In the genomic region with DNA sequence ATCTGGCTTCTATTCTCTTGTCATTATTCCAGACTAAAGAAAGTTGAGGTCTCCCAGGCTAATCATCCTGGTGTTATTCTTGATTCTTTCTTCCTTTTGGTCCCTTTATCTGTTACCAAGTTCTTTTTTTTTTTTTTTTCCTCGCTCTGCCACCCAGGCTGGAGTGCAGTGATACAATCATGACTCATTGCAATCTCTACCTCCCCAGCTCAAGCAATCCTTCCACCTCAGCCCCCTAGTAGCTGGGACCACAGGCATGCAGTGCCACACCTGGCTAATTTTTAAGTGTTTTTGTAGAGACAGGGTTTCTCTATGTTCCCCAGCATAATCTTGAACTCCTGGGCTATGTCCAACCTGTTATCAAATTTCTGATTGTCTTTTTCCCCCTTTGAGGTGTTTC, we compare ENCODE assay signal across 14 cellular contexts.
A peak's percentile ranks its signal among the peaks of the same experiment; 100 is the strongest.
DNase-seq lines count a peak whose midpoint lies in the region; TF ChIP-seq lines count a peak whose summit lies in the region.
"Had no signal": no experiment of that assay in that cellular context is flagged by ENCODE, and none has a peak within 500 bp of the region (broad histone marks: within the 10 kb centered on the region; RNA-seq: fewer than 3 reads in every experiment).

No MANE protein-coding gene starts in this region.

- DNase-seq in Caki2 (ENCODE audit: low read depth): peak; percentile 89
- peak; percentile 10 for DNase-seq in adipocyte (ENCODE audit: low read depth)
- peak; percentile 67 for DNase-seq in iris pigment epithelial cell (ENCODE audit: low read depth)
- DNase-seq in stimulated activated naive CD4-positive, alpha-beta T cell treated with Interleukin-2 at 50 U/mL for 16 hours (lab: John Stamatoyannopoulos, UW): no peak
- DNase-seq in transverse colon: no peak
- no peak for DNase-seq in GM10266 (ENCODE audit: extremely low spot score)
- DNase-seq in GOT3 (lab: John Stamatoyannopoulos, UW): no peak
- DNase-seq: Karpas-422; NCI-H1694; NCI-H526 treated with DMSO at 0.1 percent for 48 hours; stimulated activated CD4-positive, alpha-beta T cell treated with anti-CD3 and anti-CD28 coated beads, Interleukin-2, amount 100 ng/mL, for 24 hours had no signal

- H3K27me3 ChIP-seq in adipocyte (replicated peaks; ENCODE audit: control insufficient read depth, insufficient read depth, low read length): no peaks in the 10 kb centered on the region
- H3K27me3 ChIP-seq in transverse colon: no peaks in the 10 kb centered on the region
- H3K27me3 ChIP-seq: vagina had no signal

- no peak for TF ChIP-seq POLR2A in transverse colon (IDR thresholded peaks at IDR 0.05)

- H3K9ac ChIP-seq in adipocyte (ENCODE audit: low read length): no peak overlapping the region

- intact Hi-C loops in transverse colon (cut with DNase I; ENCODE audit: low total_unique reads): no loop called here

- TF ChIP-seq CTCF in HEK293 (tag by site-specific recombination; IDR thresholded peaks at IDR 0.05): no peak
- TF ChIP-seq CTCF in transverse colon (IDR thresholded peaks at IDR 0.05): no peak
- TF ChIP-seq CTCF in GM10266 (IDR thresholded peaks at IDR 0.05; ENCODE audit: control insufficient read depth, insufficient read depth, low read depth, missing control alignments): no peak

- in situ Hi-C loops in Caki2 (cut with HindIII; ENCODE audit: low pct_unique_long_range_greater_than_20kb, low sequenced_read_pairs): no loop called here
- in situ Hi-C loops in transverse colon (cut with MboI; ENCODE audit: low pct_ligation_motif_present in 1 of 4, low pct_unique_long_range_greater_than_20kb in 1 of 4, low sequenced_read_pairs in 3 of 4): no loop called here

- 100% methylated on average over 1 of the region's 1 CpG; no CpG with 5 or more reads in 1 of the 2 donors for WGBS in transverse colon (ENCODE audit: low coverage in 1 of 2), 2 donors

- H3K36me3 ChIP-seq in HEK293 (ENCODE audit: control insufficient read depth in 2 of 2, insufficient read depth in 1 of 2, low read length in 2 of 2) (no peaks in the 10 kb centered on the region; a peak in 1 of 3 replicates), adipocyte (ENCODE audit: control insufficient read depth, insufficient read depth, low read length, severe bottlenecking) (peaks cover 27% of the 10 kb centered on the region), transverse colon (peaks cover 0 to 7% (median under 1%) of the 10 kb centered on the region in 4 donors)
- H3K36me3 ChIP-seq: prostate gland had no signal

- H3K27ac ChIP-seq in HEK293 (ENCODE audit: extremely low read depth, low read depth, low read length) (no peak overlapping the region), transverse colon (no peak overlapping the region)
- H3K27ac ChIP-seq: prostate gland, vagina had no signal

- POLR2A ChIA-PET in HEK293 (lab: Yijun Ruan, JAX): no interaction called here

- H3K4me3 ChIP-seq in HEK293 (ENCODE audit: low read depth, low read length) (no peak overlapping the region), adipocyte (ENCODE audit: low read length) (no peak overlapping the region), transverse colon (no peak overlapping the region)
- H3K4me3 ChIP-seq: prostate gland, vagina had no signal

- H3K4me1 ChIP-seq in HEK293 (ENCODE audit: control insufficient read depth, insufficient read depth, low read length) (no peaks in the 10 kb centered on the region), adipocyte (ENCODE audit: control insufficient read depth, insufficient read depth, low read length) (no peaks in the 10 kb centered on the region), transverse colon (no peaks in the 10 kb centered on the region)
- H3K4me1 ChIP-seq: prostate gland, vagina had no signal

- no peak for TF ChIP-seq EP300 in transverse colon (IDR thresholded peaks at IDR 0.05; ENCODE audit: low read depth)

- H3K9me3 ChIP-seq in HEK293 (ENCODE audit: control insufficient read depth, insufficient read depth, low read depth, low read length) (no peaks in the 10 kb centered on the region), adipocyte (ENCODE audit: control insufficient read depth, low read length) (no peaks in the 10 kb centered on the region), transverse colon (no peaks in the 10 kb centered on the region)
- H3K9me3 ChIP-seq: prostate gland, vagina had no signal

- CTCF ChIA-PET in HEK293 (lab: Yijun Ruan, JAX): no interaction called here

TF ChIP-seq in HEK293, 187 proteins besides CTCF, POLR2A, EP300 and RAD21:
- TF ChIP-seq GLI4 (tag by site-specific recombination; IDR thresholded peaks at IDR 0.05) (no peak), GLIS1 (tag by site-specific recombination; IDR thresholded peaks at IDR 0.05) (peak; percentile 92)

Comparison
In these comparisons a context has a peak if more than half of its experiments do, and no peak if none do; other contexts are left out.
1. DNase-seq: peak in Caki2 (single experiment), adipocyte (single experiment) and iris pigment epithelial cell (single experiment); none in stimulated activated naive CD4-positive, alpha-beta T cell treated with Interleukin-2 at 50 U/mL for 16 hours (single experiment), transverse colon (single experiment), GM10266 (single experiment) and GOT3 (single experiment).